32 cellular contexts compared by ENCODE assay signal in genomic region chr12:2137707-2138106, GRCh38.
A peak's percentile ranks its signal among the peaks of the same experiment; 100 is the strongest.
DNase-seq lines count a peak whose midpoint lies in the region; ATAC-seq, FAIRE-seq and TF ChIP-seq lines count a peak whose summit lies in the region.
"Had no signal": no experiment of that assay in that cellular context is flagged by ENCODE, and none has a peak within 500 bp of the region (broad histone marks: within the 10 kb centered on the region; RNA-seq: fewer than 3 reads in every experiment).

No MANE protein-coding gene starts in this region.

- no peak overlapping the region for H3K27ac Mint-ChIP-seq in GM23338
- H3K27ac Mint-ChIP-seq in activated T-helper 17 cell treated with anti-CD3 and anti-CD28 coated beads, Interleukin-2, amount 50 U/mL, for 72 hours = no peak overlapping the region
- H3K27ac Mint-ChIP-seq: activated CD4-positive, alpha-beta T cell treated with anti-CD3 and anti-CD28 coated beads, Interleukin-2, amount 10 ng/mL, durations not matched to agents 24 days and 14 days; activated naive CD8-positive, alpha-beta T cell; endodermal cell; T-cell had no signal

- TF ChIP-seq EP300 in esophagus muscularis mucosa (IDR thresholded peaks at IDR 0.05) (no peak), sigmoid colon (IDR thresholded peaks at IDR 0.05) (no peak)

- H3K4me1 ChIP-seq in GM23338 (ENCODE audit: insufficient read depth) (peaks cover 5% of the 10 kb centered on the region; the same call in 1 of the 2 replicates), esophagus muscularis mucosa (peaks cover 55 to 66% (median 60%) of the 10 kb centered on the region in 4 donors), right cardiac atrium (ENCODE audit: control insufficient read depth, insufficient read depth, low read length) (peaks cover 20% of the 10 kb centered on the region), sigmoid colon (peaks cover 0 to 66% (median 60%) of the 10 kb centered on the region in 4 donors)
- H3K4me1 ChIP-seq: parathyroid adenoma, upper lobe of right lung had no signal

- H3K4me2 ChIP-seq in GM23338 = no peak overlapping the region
- H3K4me2 ChIP-seq: neural progenitor cell had no signal

- H3K36me3 Mint-ChIP-seq in GM23338 (ENCODE audit: low read depth) = peaks cover 5% of the 10 kb centered on the region; the same call in 1 of the 3 replicates
- no peaks in the 10 kb centered on the region for H3K36me3 Mint-ChIP-seq in activated T-helper 17 cell treated with anti-CD3 and anti-CD28 coated beads, Interleukin-2, amount 50 U/mL, for 72 hours (ENCODE audit: low read depth)
- H3K36me3 Mint-ChIP-seq: activated naive CD8-positive, alpha-beta T cell; neural progenitor cell; T-cell had no signal

- WGBS in esophagus muscularis mucosa = 60% methylated on average over 10 of the region's 10 CpGs
- 27% methylated on average over 10 of the region's 10 CpGs for WGBS in right cardiac atrium
- WGBS in sigmoid colon, 2 donors = 18 to 69% methylated on average over 10 of the region's 10 CpGs

- no peak overlapping the region for H3K4me3 Mint-ChIP-seq in GM23338
- H3K4me3 Mint-ChIP-seq in activated T-helper 17 cell treated with anti-CD3 and anti-CD28 coated beads, Interleukin-2, amount 50 U/mL, for 72 hours = no peak overlapping the region
- H3K4me3 Mint-ChIP-seq: activated CD4-positive, alpha-beta T cell treated with anti-CD3 and anti-CD28 coated beads, Interleukin-2, amount 10 ng/mL, durations not matched to agents 24 days and 14 days; activated naive CD8-positive, alpha-beta T cell; endodermal cell; HFFc6; neural progenitor cell; T-cell had no signal

- H3K9me2 ChIP-seq in GM23338 (ENCODE audit: insufficient read depth) = peaks cover 7% of the 10 kb centered on the region; the same call in 1 of the 2 replicates

- peaks cover 4% of the 10 kb centered on the region for H3K27me3 Mint-ChIP-seq in GM23338 (ENCODE audit: insufficient read depth, low read depth, poor library complexity)
- peaks cover 14% of the 10 kb centered on the region for H3K27me3 Mint-ChIP-seq in activated T-helper 17 cell treated with anti-CD3 and anti-CD28 coated beads, Interleukin-2, amount 50 U/mL, for 72 hours
- H3K27me3 Mint-ChIP-seq: activated CD4-positive, alpha-beta T cell treated with anti-CD3 and anti-CD28 coated beads, Interleukin-2, amount 10 ng/mL, durations not matched to agents 24 days and 14 days; activated naive CD8-positive, alpha-beta T cell had no signal

- H3K79me2 ChIP-seq in GM23338 (replicated peaks; ENCODE audit: insufficient read depth) = no peaks in the 10 kb centered on the region
- H3K79me2 ChIP-seq: parathyroid adenoma had no signal

- TF ChIP-seq POLR2A in esophagus muscularis mucosa (IDR thresholded peaks at IDR 0.05; ENCODE audit: low read depth) (no peak), sigmoid colon (IDR thresholded peaks at IDR 0.05) (no peak)

- FAIRE-seq in RCC 7860 (lab: Jason Lieb, UNC) = no peak
- FAIRE-seq: G401.6, HTR-8/SVneo had no signal

- H3K27ac ChIP-seq in GM23338 (ENCODE audit: low read depth) (no peak overlapping the region), esophagus muscularis mucosa (replicated peaks in 1 of 4) (peak overlapping the region; percentile 43 to 59 (median 51)), right cardiac atrium (ENCODE audit: low read length) (peak overlapping the region; percentile 70), sigmoid colon (peak overlapping the region; percentile 23 to 80 (median 68))
- H3K27ac ChIP-seq: GM23248, neural progenitor cell, parathyroid adenoma, upper lobe of right lung, WERI-Rb-1 had no signal

- intact Hi-C loops in esophagus muscularis mucosa (cut with DNase I) (no loop called here), right cardiac atrium (cut with DNase I) (no loop called here), sigmoid colon (cut with DNase I) (no loop called here)

- H3K36me3 ChIP-seq in GM23338 (ENCODE audit: insufficient read depth) = no peaks in the 10 kb centered on the region
- H3K36me3 ChIP-seq in esophagus muscularis mucosa = no peaks in the 10 kb centered on the region
- H3K36me3 ChIP-seq in sigmoid colon = no peaks in the 10 kb centered on the region
- H3K36me3 ChIP-seq: neural progenitor cell, upper lobe of right lung, WERI-Rb-1 had no signal

- no peaks in the 10 kb centered on the region for H3K9me3 ChIP-seq in esophagus muscularis mucosa
- no peaks in the 10 kb centered on the region for H3K9me3 ChIP-seq in right cardiac atrium (ENCODE audit: control insufficient read depth, low read length)
- H3K9me3 ChIP-seq in sigmoid colon = no peaks in the 10 kb centered on the region
- H3K9me3 ChIP-seq: upper lobe of right lung had no signal

- H3K27me3 ChIP-seq in GM23338 (ENCODE audit: insufficient read depth) (no peaks in the 10 kb centered on the region), esophagus muscularis mucosa (no peaks in the 10 kb centered on the region), right cardiac atrium (ENCODE audit: control insufficient read depth, insufficient read depth) (no peaks in the 10 kb centered on the region), sigmoid colon (no peaks in the 10 kb centered on the region)
- H3K27me3 ChIP-seq: neural progenitor cell, upper lobe of right lung had no signal

- H3F3A ChIP-seq in GM23338 (replicated peaks; ENCODE audit: low read depth) = no peaks in the 10 kb centered on the region

- ATAC-seq in GM23338 = peak; percentile 33; the same call in 1 of the 3 replicates
- peak; percentile 70 to 71 for ATAC-seq in right cardiac atrium
- ATAC-seq in activated T-helper 17 cell treated with anti-CD3 and anti-CD28 coated beads, Interleukin-2, amount 50 U/mL, for 72 hours (replicated peaks) = no peak
- ATAC-seq: sciatic nerve, T-cell had no signal

- no peak overlapping the region for H2AFZ ChIP-seq in GM23338
- H2AFZ ChIP-seq: GM23248, neural progenitor cell, parathyroid adenoma had no signal

- H3K4me3 ChIP-seq in GM23338 = no peak overlapping the region
- no peak overlapping the region for H3K4me3 ChIP-seq in esophagus muscularis mucosa
- no peak overlapping the region for H3K4me3 ChIP-seq in right cardiac atrium (ENCODE audit: low read length)
- no peak overlapping the region for H3K4me3 ChIP-seq in sigmoid colon
- H3K4me3 ChIP-seq: GM23248, neural progenitor cell, upper lobe of right lung had no signal

- no peaks in the 10 kb centered on the region for H4K20me1 ChIP-seq in GM23338 (replicated peaks; ENCODE audit: insufficient read depth)

- DNase-seq in GM23338 (ENCODE audit: low spot score) (no peak), esophagus muscularis mucosa (ENCODE audit: extremely low spot score) (no peak), right cardiac atrium (peak; percentile 66 to 83 (median 82)), sigmoid colon (peak; percentile 66), RCC 7860 (ENCODE audit: low spot score) (no peak), HuH-7 (ENCODE audit: low spot score) (no peak)
- DNase-seq in stimulated activated naive CD4-positive, alpha-beta T cell treated with Interleukin-2 at 50 U/mL for 16 hours (lab: John Stamatoyannopoulos, UW) = no peak
- DNase-seq: activated CD4-positive, alpha-beta T cell treated with anti-CD3 and anti-CD28 coated beads, Interleukin-2, amount 10 ng/mL, durations not matched to agents 24 days and 14 days; activated effector memory CD4-positive, alpha-beta T cell treated with anti-CD3 and anti-CD28 coated beads, Interleukin-2, amount 50 U/mL, for 16 hours; Calu3; caudate nucleus; DMS79; endodermal cell; foreskin fibroblast; GM23248; HFFc6; KG1; mammary epithelial cell; NCI-H1092 treated with DMSO at 0.1 percent for 48 hours; NCI-H1694 treated with DMSO at 0.1 percent for 48 hours; NCI-H446 treated with DMSO at 0.1 percent for 48 hours; stimulated activated CD4-positive, alpha-beta T cell treated with anti-CD3 and anti-CD28 coated beads, Interleukin-4, amount 100 ng/mL, for 24 hours; T-cell; upper lobe of right lung; WERI-Rb-1 had no signal

- no peak for TF ChIP-seq CTCF in GM23338 (conservative IDR thresholded peaks at IDR 0.05; ENCODE audit: low read depth in 2 of 2)
- peak in 1 of 3 experiments; percentile 8 for TF ChIP-seq CTCF in esophagus muscularis mucosa (IDR thresholded peaks at IDR 0.05)
- TF ChIP-seq CTCF in sigmoid colon (IDR thresholded peaks at IDR 0.05) = no peak

- H3K9me3 Mint-ChIP-seq in GM23338 = peaks cover 6% of the 10 kb centered on the region; the same call in 2 of the 3 replicates
- no peaks in the 10 kb centered on the region for H3K9me3 Mint-ChIP-seq in activated T-helper 17 cell treated with anti-CD3 and anti-CD28 coated beads, Interleukin-2, amount 50 U/mL, for 72 hours
- H3K9me3 Mint-ChIP-seq: activated CD4-positive, alpha-beta T cell treated with anti-CD3 and anti-CD28 coated beads, Interleukin-2, amount 10 ng/mL, durations not matched to agents 24 days and 14 days; HFFc6; T-cell had no signal

- peaks cover 7% of the 10 kb centered on the region for H3K4me1 Mint-ChIP-seq in GM23338
- no peaks in the 10 kb centered on the region for H3K4me1 Mint-ChIP-seq in activated T-helper 17 cell treated with anti-CD3 and anti-CD28 coated beads, Interleukin-2, amount 50 U/mL, for 72 hours
- H3K4me1 Mint-ChIP-seq: activated CD4-positive, alpha-beta T cell treated with anti-CD3 and anti-CD28 coated beads, Interleukin-2, amount 10 ng/mL, durations not matched to agents 24 days and 14 days; T-cell had no signal

TF ChIP-seq in GM23338, 12 proteins besides CTCF, POLR2A, EP300 and RAD21:
- TF ChIP-seq EZH2phosphoT487 (IDR thresholded peaks at IDR 0.05; ENCODE audit: unreplicated experiment) = no peak
- no peak for TF ChIP-seq CREB1 (CRISPR knock-in tag; IDR thresholded peaks at IDR 0.05; ENCODE audit: low read depth)
- TF ChIP-seq STAT1 (IDR thresholded peaks at IDR 0.05; ENCODE audit: unreplicated experiment) = no peak
- TF ChIP-seq ZNF114 (CRISPR knock-in tag; IDR thresholded peaks at IDR 0.05) = no peak
TF ChIP-seq in GM23338: peak in this region for 0.

Comparison
In these comparisons a context has a peak if more than half of its experiments do, and no peak if none do; other contexts are left out.
1. DNase-seq: peak in right cardiac atrium (3 of 3) and sigmoid colon (single experiment); none in GM23338 (single experiment), esophagus muscularis mucosa (single experiment), stimulated activated naive CD4-positive, alpha-beta T cell treated with Interleukin-2 at 50 U/mL for 16 hours (single experiment), RCC 7860 (single experiment) and HuH-7 (single experiment).